ENCODE assay signal across 1 cellular context in the genomic region with DNA sequence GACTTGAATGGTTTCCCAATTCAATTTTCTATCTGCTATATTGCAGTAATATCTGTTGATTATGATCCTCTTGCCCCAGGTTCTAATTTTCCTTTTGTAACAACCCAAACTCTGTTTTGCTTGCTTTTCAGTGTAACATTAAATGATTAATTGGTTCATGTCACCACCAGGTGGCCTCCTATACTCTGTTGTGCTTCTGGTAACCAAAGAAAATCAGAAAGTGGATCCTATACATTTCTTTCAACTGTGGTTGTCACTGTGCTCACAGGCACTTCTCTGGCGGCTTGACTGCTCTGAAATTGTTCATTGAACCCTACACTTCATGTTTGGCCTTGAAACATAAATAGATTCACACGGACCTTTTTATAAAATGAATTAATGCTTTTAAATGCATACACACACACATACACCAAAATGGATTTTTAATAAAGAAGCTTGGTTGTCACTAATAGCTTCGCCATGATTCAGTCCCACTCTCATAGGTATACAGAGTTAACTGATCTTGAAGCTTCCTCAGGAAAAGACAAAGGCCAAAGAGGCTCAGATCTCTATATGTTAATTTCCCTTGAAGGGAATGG.
A peak's percentile ranks its signal among the peaks of the same experiment; 100 is the strongest.
TF ChIP-seq lines count a peak whose summit lies in the region.

No MANE protein-coding gene starts in this region.

TF ChIP-seq in HepG2, 621 proteins besides CTCF, POLR2A, EP300 and RAD21 (continued from another document and continues in another):
- TF ChIP-seq, protein P1, sequence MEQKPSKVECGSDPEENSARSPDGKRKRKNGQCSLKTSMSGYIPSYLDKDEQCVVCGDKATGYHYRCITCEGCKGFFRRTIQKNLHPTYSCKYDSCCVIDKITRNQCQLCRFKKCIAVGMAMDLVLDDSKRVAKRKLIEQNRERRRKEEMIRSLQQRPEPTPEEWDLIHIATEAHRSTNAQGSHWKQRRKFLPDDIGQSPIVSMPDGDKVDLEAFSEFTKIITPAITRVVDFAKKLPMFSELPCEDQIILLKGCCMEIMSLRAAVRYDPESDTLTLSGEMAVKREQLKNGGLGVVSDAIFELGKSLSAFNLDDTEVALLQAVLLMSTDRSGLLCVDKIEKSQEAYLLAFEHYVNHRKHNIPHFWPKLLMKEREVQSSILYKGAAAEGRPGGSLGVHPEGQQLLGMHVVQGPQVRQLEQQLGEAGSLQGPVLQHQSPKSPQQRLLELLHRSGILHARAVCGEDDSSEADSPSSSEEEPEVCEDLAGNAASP (CRISPR knock-in tag; IDR thresholded peaks at IDR 0.05; ENCODE audit: borderline replicate concordance), result 0 out of 2 replicates have a peak, but pooled peaks have one; percentile 20
- TF ChIP-seq AGO1 (IDR thresholded peaks at IDR 0.05; ENCODE audit: low read depth, low read length, poor library complexity, severe bottlenecking) (no peak), MYC (CRISPR knock-in tag; IDR thresholded peaks at IDR 0.05; ENCODE audit: borderline replicate concordance) (no peak), PLRG1 (conservative IDR thresholded peaks at IDR 0.05) (no peak), U2AF1 (optimal IDR thresholded peaks at IDR 0.05; ENCODE audit: low read depth, low read length) (no peak), MAFG (CRISPR knock-in tag; IDR thresholded peaks at IDR 0.05) (no peak), SMC3 (IDR thresholded peaks at IDR 0.05; ENCODE audit: low read length) (peak; percentile 91), ERF (CRISPR knock-in tag; IDR thresholded peaks at IDR 0.05) (no peak), ZNF816 (CRISPR knock-in tag; IDR thresholded peaks at IDR 0.05; ENCODE audit: borderline replicate concordance) (0 out of 2 replicates have a peak, but pooled peaks have one; percentile 28), ZNF777 (CRISPR knock-in tag; IDR thresholded peaks at IDR 0.05) (0 out of 2 replicates have a peak, but pooled peaks have one; percentile 16), ZBTB8A (CRISPR knock-in tag; IDR thresholded peaks at IDR 0.05; ENCODE audit: borderline replicate concordance, low read depth) (no peak), SOX13 (IDR thresholded peaks at IDR 0.05) (no peak), SOX13 (CRISPR knock-in tag; conservative IDR thresholded peaks at IDR 0.05 in 1 of 2, IDR thresholded peaks at IDR 0.05 in 1 of 2) (no peak), FOXA3 (CRISPR knock-in tag; IDR thresholded peaks at IDR 0.05) (0 out of 2 replicates have a peak, but pooled peaks have one; percentile 8), ZNF367 (CRISPR knock-in tag; IDR thresholded peaks at IDR 0.05; ENCODE audit: borderline replicate concordance) (no peak), CC2D1A (CRISPR knock-in tag; IDR thresholded peaks at IDR 0.05) (0 out of 2 replicates have a peak, but pooled peaks have one; percentile 73), HOXA5 (CRISPR knock-in tag; IDR thresholded peaks at IDR 0.05) (peak; percentile 59; the same call in 1 of the 2 replicates), MIXL1 (CRISPR knock-in tag; IDR thresholded peaks at IDR 0.05) (peak; percentile 95), ZNF337 (CRISPR knock-in tag; IDR thresholded peaks at IDR 0.05; ENCODE audit: borderline replicate concordance, low read depth) (no peak), ZNF652 (CRISPR knock-in tag; IDR thresholded peaks at IDR 0.05; ENCODE audit: borderline replicate concordance, low read depth) (peak; percentile 18; the same call in 1 of the 2 replicates)
- TF ChIP-seq, protein P2, sequence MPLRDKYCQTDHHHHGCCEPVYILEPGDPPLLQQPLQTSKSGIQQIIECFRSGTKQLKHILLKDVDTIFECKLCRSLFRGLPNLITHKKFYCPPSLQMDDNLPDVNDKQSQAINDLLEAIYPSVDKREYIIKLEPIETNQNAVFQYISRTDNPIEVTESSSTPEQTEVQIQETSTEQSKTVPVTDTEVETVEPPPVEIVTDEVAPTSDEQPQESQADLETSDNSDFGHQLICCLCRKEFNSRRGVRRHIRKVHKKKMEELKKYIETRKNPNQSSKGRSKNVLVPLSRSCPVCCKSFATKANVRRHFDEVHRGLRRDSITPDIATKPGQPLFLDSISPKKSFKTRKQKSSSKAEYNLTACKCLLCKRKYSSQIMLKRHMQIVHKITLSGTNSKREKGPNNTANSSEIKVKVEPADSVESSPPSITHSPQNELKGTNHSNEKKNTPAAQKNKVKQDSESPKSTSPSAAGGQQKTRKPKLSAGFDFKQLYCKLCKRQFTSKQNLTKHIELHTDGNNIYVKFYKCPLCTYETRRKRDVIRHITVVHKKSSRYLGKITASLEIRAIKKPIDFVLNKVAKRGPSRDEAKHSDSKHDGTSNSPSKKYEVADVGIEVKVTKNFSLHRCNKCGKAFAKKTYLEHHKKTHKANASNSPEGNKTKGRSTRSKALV (CRISPR knock-in tag; IDR thresholded peaks at IDR 0.05), result 0 out of 2 replicates have a peak, but pooled peaks have one; percentile 37
- TF ChIP-seq, protein P3, sequence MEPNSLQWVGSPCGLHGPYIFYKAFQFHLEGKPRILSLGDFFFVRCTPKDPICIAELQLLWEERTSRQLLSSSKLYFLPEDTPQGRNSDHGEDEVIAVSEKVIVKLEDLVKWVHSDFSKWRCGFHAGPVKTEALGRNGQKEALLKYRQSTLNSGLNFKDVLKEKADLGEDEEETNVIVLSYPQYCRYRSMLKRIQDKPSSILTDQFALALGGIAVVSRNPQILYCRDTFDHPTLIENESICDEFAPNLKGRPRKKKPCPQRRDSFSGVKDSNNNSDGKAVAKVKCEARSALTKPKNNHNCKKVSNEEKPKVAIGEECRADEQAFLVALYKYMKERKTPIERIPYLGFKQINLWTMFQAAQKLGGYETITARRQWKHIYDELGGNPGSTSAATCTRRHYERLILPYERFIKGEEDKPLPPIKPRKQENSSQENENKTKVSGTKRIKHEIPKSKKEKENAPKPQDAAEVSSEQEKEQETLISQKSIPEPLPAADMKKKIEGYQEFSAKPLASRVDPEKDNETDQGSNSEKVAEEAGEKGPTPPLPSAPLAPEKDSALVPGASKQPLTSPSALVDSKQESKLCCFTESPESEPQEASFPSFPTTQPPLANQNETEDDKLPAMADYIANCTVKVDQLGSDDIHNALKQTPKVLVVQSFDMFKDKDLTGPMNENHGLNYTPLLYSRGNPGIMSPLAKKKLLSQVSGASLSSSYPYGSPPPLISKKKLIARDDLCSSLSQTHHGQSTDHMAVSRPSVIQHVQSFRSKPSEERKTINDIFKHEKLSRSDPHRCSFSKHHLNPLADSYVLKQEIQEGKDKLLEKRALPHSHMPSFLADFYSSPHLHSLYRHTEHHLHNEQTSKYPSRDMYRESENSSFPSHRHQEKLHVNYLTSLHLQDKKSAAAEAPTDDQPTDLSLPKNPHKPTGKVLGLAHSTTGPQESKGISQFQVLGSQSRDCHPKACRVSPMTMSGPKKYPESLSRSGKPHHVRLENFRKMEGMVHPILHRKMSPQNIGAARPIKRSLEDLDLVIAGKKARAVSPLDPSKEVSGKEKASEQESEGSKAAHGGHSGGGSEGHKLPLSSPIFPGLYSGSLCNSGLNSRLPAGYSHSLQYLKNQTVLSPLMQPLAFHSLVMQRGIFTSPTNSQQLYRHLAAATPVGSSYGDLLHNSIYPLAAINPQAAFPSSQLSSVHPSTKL (CRISPR knock-in tag; IDR thresholded peaks at IDR 0.05), result no peak
- TF ChIP-seq, protein P4, sequence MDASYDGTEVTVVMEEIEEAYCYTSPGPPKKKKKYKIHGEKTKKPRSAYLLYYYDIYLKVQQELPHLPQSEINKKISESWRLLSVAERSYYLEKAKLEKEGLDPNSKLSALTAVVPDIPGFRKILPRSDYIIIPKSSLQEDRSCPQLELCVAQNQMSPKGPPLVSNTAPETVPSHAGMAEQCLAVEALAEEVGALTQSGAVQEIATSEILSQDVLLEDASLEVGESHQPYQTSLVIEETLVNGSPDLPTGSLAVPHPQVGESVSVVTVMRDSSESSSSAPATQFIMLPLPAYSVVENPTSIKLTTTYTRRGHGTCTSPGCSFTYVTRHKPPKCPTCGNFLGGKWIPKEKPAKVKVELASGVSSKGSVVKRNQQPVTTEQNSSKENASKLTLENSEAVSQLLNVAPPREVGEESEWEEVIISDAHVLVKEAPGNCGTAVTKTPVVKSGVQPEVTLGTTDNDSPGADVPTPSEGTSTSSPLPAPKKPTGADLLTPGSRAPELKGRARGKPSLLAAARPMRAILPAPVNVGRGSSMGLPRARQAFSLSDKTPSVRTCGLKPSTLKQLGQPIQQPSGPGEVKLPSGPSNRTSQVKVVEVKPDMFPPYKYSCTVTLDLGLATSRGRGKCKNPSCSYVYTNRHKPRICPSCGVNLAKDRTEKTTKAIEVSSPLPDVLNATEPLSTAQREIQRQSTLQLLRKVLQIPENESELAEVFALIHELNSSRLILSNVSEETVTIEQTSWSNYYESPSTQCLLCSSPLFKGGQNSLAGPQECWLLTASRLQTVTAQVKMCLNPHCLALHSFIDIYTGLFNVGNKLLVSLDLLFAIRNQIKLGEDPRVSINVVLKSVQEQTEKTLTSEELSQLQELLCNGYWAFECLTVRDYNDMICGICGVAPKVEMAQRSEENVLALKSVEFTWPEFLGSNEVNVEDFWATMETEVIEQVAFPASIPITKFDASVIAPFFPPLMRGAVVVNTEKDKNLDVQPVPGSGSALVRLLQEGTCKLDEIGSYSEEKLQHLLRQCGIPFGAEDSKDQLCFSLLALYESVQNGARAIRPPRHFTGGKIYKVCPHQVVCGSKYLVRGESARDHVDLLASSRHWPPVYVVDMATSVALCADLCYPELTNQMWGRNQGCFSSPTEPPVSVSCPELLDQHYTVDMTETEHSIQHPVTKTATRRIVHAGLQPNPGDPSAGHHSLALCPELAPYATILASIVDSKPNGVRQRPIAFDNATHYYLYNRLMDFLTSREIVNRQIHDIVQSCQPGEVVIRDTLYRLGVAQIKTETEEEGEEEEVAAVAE (CRISPR knock-in tag; IDR thresholded peaks at IDR 0.05; ENCODE audit: borderline replicate concordance), result no peak
- TF ChIP-seq, protein P5, sequence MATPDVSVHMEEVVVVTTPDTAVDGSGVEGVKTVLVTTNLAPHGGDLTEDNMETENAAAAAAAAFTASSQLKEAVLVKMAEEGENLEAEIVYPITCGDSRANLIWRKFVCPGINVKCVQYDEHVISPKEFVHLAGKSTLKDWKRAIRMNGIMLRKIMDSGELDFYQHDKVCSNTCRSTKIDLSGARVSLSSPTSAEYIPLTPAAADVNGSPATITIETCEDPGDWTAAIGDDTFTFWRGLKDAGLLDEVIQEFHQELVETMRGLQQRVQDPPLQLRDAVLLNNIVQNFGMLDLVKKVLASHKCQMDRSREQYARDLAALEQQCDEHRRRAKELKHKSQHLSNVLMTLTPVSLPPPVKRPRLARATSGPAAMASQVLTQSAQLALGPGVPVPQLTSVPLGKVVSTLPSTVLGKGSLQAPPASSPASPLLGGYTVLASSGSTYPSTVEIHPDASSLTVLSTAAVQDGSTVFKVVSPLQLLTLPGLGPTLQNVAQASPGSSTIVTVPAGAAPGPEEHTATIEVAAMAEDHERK (CRISPR knock-in tag; IDR thresholded peaks at IDR 0.05; ENCODE audit: low read depth), result no peak
- TF ChIP-seq, protein P6, sequence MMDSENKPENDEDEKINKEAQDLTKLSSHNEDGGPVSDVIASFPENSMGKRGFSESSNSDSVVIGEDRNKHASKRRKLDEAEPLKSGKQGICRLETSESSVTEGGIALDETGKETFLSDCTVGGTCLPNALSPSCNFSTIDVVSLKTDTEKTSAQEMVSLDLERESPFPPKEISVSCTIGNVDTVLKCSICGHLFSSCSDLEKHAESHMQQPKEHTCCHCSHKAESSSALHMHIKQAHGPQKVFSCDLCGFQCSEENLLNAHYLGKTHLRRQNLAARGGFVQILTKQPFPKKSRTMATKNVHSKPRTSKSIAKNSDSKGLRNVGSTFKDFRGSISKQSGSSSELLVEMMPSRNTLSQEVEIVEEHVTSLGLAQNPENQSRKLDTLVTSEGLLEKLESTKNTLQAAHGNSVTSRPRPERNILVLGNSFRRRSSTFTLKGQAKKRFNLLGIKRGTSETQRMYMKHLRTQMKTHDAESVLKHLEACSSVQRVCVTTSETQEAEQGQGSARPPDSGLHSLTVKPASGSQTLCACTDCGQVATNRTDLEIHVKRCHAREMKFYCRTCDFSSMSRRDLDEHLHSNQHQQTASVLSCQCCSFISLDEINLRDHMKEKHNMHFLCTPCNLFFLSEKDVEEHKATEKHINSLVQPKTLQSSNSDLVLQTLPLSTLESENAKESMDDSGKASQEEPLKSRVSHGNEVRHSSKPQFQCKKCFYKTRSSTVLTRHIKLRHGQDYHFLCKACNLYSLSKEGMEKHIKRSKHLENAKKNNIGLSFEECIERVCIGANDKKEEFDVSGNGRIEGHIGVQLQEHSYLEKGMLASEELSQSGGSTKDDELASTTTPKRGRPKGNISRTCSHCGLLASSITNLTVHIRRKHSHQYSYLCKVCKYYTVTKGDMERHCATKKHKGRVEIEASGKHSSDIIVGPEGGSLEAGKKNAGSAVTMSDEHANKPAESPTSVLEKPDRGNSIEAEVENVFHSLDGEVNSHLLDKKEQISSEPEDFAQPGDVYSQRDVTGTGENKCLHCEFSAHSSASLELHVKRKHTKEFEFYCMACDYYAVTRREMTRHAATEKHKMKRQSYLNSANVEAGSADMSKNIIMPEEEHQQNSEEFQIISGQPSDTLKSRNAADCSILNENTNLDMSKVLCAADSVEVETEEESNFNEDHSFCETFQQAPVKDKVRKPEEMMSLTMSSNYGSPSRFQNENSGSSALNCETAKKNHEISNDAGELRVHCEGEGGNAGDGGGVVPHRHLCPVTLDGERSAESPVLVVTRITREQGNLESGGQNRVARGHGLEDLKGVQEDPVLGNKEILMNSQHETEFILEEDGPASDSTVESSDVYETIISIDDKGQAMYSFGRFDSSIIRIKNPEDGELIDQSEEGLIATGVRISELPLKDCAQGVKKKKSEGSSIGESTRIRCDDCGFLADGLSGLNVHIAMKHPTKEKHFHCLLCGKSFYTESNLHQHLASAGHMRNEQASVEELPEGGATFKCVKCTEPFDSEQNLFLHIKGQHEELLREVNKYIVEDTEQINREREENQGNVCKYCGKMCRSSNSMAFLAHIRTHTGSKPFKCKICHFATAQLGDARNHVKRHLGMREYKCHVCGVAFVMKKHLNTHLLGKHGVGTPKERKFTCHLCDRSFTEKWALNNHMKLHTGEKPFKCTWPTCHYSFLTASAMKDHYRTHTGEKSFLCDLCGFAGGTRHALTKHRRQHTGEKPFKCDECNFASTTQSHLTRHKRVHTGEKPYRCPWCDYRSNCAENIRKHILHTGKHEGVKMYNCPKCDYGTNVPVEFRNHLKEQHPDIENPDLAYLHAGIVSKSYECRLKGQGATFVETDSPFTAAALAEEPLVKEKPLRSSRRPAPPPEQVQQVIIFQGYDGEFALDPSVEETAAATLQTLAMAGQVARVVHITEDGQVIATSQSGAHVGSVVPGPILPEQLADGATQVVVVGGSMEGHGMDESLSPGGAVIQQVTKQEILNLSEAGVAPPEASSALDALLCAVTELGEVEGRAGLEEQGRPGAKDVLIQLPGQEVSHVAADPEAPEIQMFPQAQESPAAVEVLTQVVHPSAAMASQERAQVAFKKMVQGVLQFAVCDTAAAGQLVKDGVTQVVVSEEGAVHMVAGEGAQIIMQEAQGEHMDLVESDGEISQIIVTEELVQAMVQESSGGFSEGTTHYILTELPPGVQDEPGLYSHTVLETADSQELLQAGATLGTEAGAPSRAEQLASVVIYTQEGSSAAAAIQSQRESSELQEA (CRISPR knock-in tag; IDR thresholded peaks at IDR 0.05; ENCODE audit: not compliant biosample characterization), result no peak
- TF ChIP-seq, protein P7, sequence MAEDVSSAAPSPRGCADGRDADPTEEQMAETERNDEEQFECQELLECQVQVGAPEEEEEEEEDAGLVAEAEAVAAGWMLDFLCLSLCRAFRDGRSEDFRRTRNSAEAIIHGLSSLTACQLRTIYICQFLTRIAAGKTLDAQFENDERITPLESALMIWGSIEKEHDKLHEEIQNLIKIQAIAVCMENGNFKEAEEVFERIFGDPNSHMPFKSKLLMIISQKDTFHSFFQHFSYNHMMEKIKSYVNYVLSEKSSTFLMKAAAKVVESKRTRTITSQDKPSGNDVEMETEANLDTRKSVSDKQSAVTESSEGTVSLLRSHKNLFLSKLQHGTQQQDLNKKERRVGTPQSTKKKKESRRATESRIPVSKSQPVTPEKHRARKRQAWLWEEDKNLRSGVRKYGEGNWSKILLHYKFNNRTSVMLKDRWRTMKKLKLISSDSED (CRISPR knock-in tag; IDR thresholded peaks at IDR 0.05), result no peak
